In the genomic region with DNA sequence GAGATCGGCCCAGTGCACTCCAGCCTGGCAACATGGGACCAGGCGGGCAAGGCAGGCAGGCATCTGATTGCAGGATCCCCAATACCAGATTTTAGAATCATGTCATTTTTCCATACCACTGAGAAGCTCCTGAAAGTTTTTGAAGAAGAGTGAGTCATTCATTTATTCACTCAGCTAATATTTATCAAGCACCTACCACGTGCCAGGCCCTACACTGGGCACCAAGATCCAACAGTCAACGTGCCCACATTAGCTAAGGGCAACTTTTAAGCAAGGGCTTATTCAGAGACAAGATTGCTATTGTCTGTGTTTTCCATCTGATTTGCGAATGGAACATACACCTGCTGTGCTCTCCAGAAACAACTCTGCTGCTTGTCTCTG, we compare ENCODE assay signal across 13 cellular contexts.
DNase-seq lines count a peak whose midpoint lies in the region; ATAC-seq and TF ChIP-seq lines count a peak whose summit lies in the region.
"Had no signal": no experiment of that assay in that cellular context is flagged by ENCODE, and none has a peak within 500 bp of the region (broad histone marks: within the 10 kb centered on the region; RNA-seq: fewer than 3 reads in every experiment).

No MANE protein-coding gene starts in this region.

- peak; percentile 19 for DNase-seq in mammary epithelial cell
- no peak for DNase-seq in breast epithelium (ENCODE audit: low spot score in 2 of 2)
- DNase-seq in activated naive CD4-positive, alpha-beta T cell treated with anti-CD3 and anti-CD28 coated beads, Interleukin-2, amount 50 U/mL, for 72 hours (ENCODE audit: low spot score in 2 of 2): no peak
- no peak for DNase-seq in tibial nerve (ENCODE audit: low spot score in 2 of 2)
- DNase-seq in pons (ENCODE audit: low spot score): no peak
- DNase-seq: NCI-H1417 treated with DMSO at 0.1 percent for 48 hours had no signal

- H4K20me1 ChIP-seq in mammary epithelial cell (ENCODE audit: insufficient read depth, low read length): no peaks in the 10 kb centered on the region

- CTCF ChIA-PET in mammary epithelial cell (lab: Charles Lee; ENCODE audit: low non-redundant PET): interaction anchor here (0.6 to 1.5 kb wide), 3 partner anchors 15 to 562 kb away, joined by 3 to 4 read pairs (median 4); no protein-coding TSS in a partner anchor

- in situ Hi-C loops in mammary epithelial cell (cut with MboI; ENCODE audit: low sequenced_read_pairs in 2 of 2): loop anchor here (5.0 to 25.0 kb wide), 3 partner anchors 160 to 558 kb away; no protein-coding TSS in a partner anchor

- no peaks in the 10 kb centered on the region for H3K36me3 ChIP-seq in mammary epithelial cell (ENCODE audit: insufficient read depth, low read length)
- no peaks in the 10 kb centered on the region for H3K36me3 ChIP-seq in breast epithelium
- no peaks in the 10 kb centered on the region for H3K36me3 ChIP-seq in muscle layer of duodenum (ENCODE audit: control insufficient read depth in 1 of 2, insufficient read depth in 2 of 2, low read length in 2 of 2)
- H3K36me3 ChIP-seq in tibial nerve: no peaks in the 10 kb centered on the region
- H3K36me3 ChIP-seq: upper lobe of left lung had no signal

- 69% methylated on average over 5 of the region's 5 CpGs for WGBS in mammary epithelial cell (ENCODE audit: low coverage, missing lambda C conversion rate)
- WGBS in tibial nerve, 2 donors: 84 to 90% methylated on average over 5 of the region's 5 CpGs

- no peaks in the 10 kb centered on the region for H3K79me2 ChIP-seq in mammary epithelial cell (ENCODE audit: insufficient read depth, low read length)

- H2AFZ ChIP-seq in mammary epithelial cell (ENCODE audit: low read depth, low read length): no peak overlapping the region

- H3K4me3 ChIP-seq in mammary epithelial cell (replicated peaks in 1 of 3; ENCODE audit: insufficient read depth in 1 of 3, low read depth in 2 of 3, low read length in 3 of 3) (no peak overlapping the region), breast epithelium (no peak overlapping the region), muscle layer of duodenum (ENCODE audit: low read depth in 1 of 2, low read length in 2 of 2) (peak overlapping the region; percentile 39 to 42), tibial nerve (peak overlapping the region in 2 of 4 donors; percentile 28 to 37)

- TF ChIP-seq POLR2A in breast epithelium (IDR thresholded peaks at IDR 0.05) (no peak), tibial nerve (IDR thresholded peaks at IDR 0.05) (no peak)

- TF ChIP-seq CTCF in mammary epithelial cell (conservative IDR thresholded peaks at IDR 0.05 in 1 of 2, IDR thresholded peaks at IDR 0.05 in 1 of 2; ENCODE audit: extremely low read depth in 1 of 2, insufficient read depth in 1 of 2, low read depth in 1 of 2, low read length in 2 of 2) (no peak), breast epithelium (IDR thresholded peaks at IDR 0.05) (no peak), tibial nerve (IDR thresholded peaks at IDR 0.05) (no peak)

- H3K4me1 ChIP-seq in mammary epithelial cell (ENCODE audit: insufficient read depth, low read length): peaks cover 10% of the 10 kb centered on the region
- peaks cover 5 to 9% of the 10 kb centered on the region in 2 donors for H3K4me1 ChIP-seq in breast epithelium
- peaks cover 21 to 26% of the 10 kb centered on the region in 2 donors for H3K4me1 ChIP-seq in muscle layer of duodenum (ENCODE audit: control insufficient read depth in 1 of 2, insufficient read depth in 2 of 2, low read length in 2 of 2)
- peaks cover 0 to 53% (median 36%) of the 10 kb centered on the region in 4 donors for H3K4me1 ChIP-seq in tibial nerve

- no peak overlapping the region for H3K9ac ChIP-seq in mammary epithelial cell (ENCODE audit: insufficient read depth, low read length)

- H3K9me3 Mint-ChIP-seq in activated naive CD4-positive, alpha-beta T cell treated with anti-CD3 and anti-CD28 coated beads, Interleukin-2, amount 50 U/mL, for 72 hours: no peaks in the 10 kb centered on the region

- H3K36me3 Mint-ChIP-seq in activated naive CD4-positive, alpha-beta T cell treated with anti-CD3 and anti-CD28 coated beads, Interleukin-2, amount 50 U/mL, for 72 hours: no peaks in the 10 kb centered on the region

- H3K27ac Mint-ChIP-seq in activated naive CD4-positive, alpha-beta T cell treated with anti-CD3 and anti-CD28 coated beads, Interleukin-2, amount 50 U/mL, for 72 hours: peak overlapping the region; percentile 62 to 97

- H3K27ac ChIP-seq in mammary epithelial cell (ENCODE audit: insufficient read depth, low read depth, low read length) (no peak overlapping the region), breast epithelium (peak overlapping the region in 1 of 2 donors; percentile 45), muscle layer of duodenum (ENCODE audit: low read length) (peak overlapping the region; percentile 35), tibial nerve (peak overlapping the region in 3 of 4 donors; percentile 30 to 86 (median 70))
- H3K27ac ChIP-seq: epithelial cell of prostate, VCaP had no signal

- dilution Hi-C loops in mammary epithelial cell (cut with HindIII; ENCODE audit: low sequenced_read_pairs): loop anchor here (25.0 kb wide), 1 partner anchor 560 kb away; no protein-coding TSS in a partner anchor

- no TSS peak for BruUV-seq in mammary epithelial cell (replicated peaks; lab: Mats Ljungman, UMichigan)

- intact Hi-C loops in mammary epithelial cell (cut with micrococcal nuclease) (loop anchor here (5.0 kb wide), 1 partner anchor 185 kb away; a partner anchor contains a TSS), breast epithelium (cut with DNase I; ENCODE audit: low total_unique reads) (loop anchor here (10.0 kb wide), 1 partner anchor 282 kb away; no protein-coding TSS in a partner anchor)

- peak in 1 of 2 donors; percentile 4 for ATAC-seq in activated naive CD4-positive, alpha-beta T cell treated with anti-CD3 and anti-CD28 coated beads, Interleukin-2, amount 50 U/mL, for 72 hours
- ATAC-seq in HG02588 (IDR thresholded peaks at IDR 0.05; ENCODE audit: unreplicated experiment): no peak
- ATAC-seq in HG03469 (IDR thresholded peaks at IDR 0.05; ENCODE audit: unreplicated experiment): no peak
- ATAC-seq: Panc1 had no signal

- TF ChIP-seq EP300 in tibial nerve (IDR thresholded peaks at IDR 0.05): no peak

- H3K27me3 ChIP-seq in mammary epithelial cell (ENCODE audit: insufficient read depth, low read length): no peaks in the 10 kb centered on the region
- no peaks in the 10 kb centered on the region for H3K27me3 ChIP-seq in breast epithelium
- no peaks in the 10 kb centered on the region for H3K27me3 ChIP-seq in muscle layer of duodenum (ENCODE audit: low read depth, low read length)
- H3K27me3 ChIP-seq in tibial nerve: no peaks in the 10 kb centered on the region
- H3K27me3 ChIP-seq: upper lobe of left lung had no signal

- no peak overlapping the region for H3K4me2 ChIP-seq in mammary epithelial cell (ENCODE audit: insufficient read depth, low read depth, low read length)

- H3K9me3 ChIP-seq in mammary epithelial cell (replicated peaks; ENCODE audit: insufficient read depth, low read length) (no peaks in the 10 kb centered on the region), breast epithelium (no peaks in the 10 kb centered on the region), muscle layer of duodenum (ENCODE audit: control insufficient read depth in 1 of 2, low read length in 2 of 2) (no peaks in the 10 kb centered on the region), tibial nerve (no peaks in the 10 kb centered on the region)
- H3K9me3 ChIP-seq: upper lobe of left lung had no signal

Comparison
In these comparisons a context has a peak if more than half of its experiments do, and no peak if none do; other contexts are left out.
1. H3K4me3 ChIP-seq: peak in muscle layer of duodenum (2 of 2); none in mammary epithelial cell (0 of 3) and breast epithelium (0 of 3).